1 cellular context compared by ENCODE assay signal in genomic region chr19:45160870-45161714, GRCh38.
TF ChIP-seq lines count a peak whose summit lies in the region.

Gene NKPD1 (minus strand): TSS chr19:45160982. CDS start chr19:45160150, 832 bp downstream.

TF ChIP-seq in SK-N-SH, 30 proteins besides CTCF, POLR2A, EP300 and RAD21 (continued from another document):
- TF ChIP-seq ZBTB33 (IDR thresholded peaks at IDR 0.05; ENCODE audit: borderline replicate concordance, low read depth) (no peak), MEF2A (IDR thresholded peaks at IDR 0.05; ENCODE audit: borderline replicate concordance, low read depth) (no peak)
